ENCODE assay signal across 13 cellular contexts in the genomic region with DNA sequence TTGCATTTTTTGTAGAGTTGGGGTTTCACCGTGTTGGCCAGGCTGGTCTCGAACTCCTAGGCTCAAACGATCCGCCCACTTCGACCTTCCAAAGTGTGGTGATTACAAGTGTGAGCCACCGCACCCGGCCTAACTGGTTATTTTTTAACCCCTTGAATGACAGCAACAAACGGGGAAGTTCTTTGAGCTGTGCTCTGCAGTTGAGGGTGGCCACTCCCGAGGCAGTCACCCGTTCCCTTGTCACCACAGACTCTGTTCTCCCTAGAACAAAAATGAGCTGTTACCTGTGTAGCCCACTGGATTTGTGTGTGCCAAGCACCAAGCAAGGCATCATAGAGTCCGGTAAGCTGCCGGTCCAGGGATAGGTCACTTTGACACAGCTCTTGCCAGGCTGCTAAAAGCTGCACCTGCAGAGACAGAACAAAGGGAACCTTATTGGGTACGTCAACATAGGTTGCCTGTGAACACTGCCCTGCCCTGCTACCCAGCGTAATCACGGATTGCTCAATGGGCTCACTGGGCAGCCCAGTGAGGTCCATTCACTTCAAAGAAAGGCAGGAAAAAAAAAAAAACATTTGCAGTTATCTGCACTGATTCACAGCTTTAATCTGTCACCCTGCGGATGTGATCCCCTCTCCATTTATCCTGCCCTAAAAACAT.
"Had no signal": no experiment of that assay in that cellular context is flagged by ENCODE, and none has a peak within 500 bp of the region (broad histone marks: within the 10 kb centered on the region; RNA-seq: fewer than 3 reads in every experiment).

No MANE protein-coding gene starts in this region.

- DNase-seq: activated CD4-positive, alpha-beta T cell treated with anti-CD3 and anti-CD28 coated beads for 48 hours; activated CD8-positive, alpha-beta memory T cell treated with anti-CD3 and anti-CD28 coated beads, Interleukin-2, amount 50 U/mL, for 48 hours; activated CD8-positive, alpha-beta T cell treated with anti-CD3 and anti-CD28 coated beads, Interleukin-2, amount 10 ng/mL, durations not matched to agents 7 days and 5 days; activated naive CD8-positive, alpha-beta T cell treated with anti-CD3 and anti-CD28 coated beads, Interleukin-2, amount 10 ng/mL, durations not matched to agents 7 days and 5 days; effector CD4-positive, alpha-beta T cell; right cardiac atrium had no signal

- H3K27me3 Mint-ChIP-seq: activated naive CD8-positive, alpha-beta T cell treated with anti-CD3 and anti-CD28 coated beads, Interleukin-2, amount 10 ng/mL, durations not matched to agents 7 days and 5 days; stimulated activated memory B cell treated with anti-CD40 and anti-IgM and Interleukin-4, amounts not matched to agents 10 μg/mL and 1 μg/mL and 100 μg/mL, for 72 hours had no signal

- H3K27me3 ChIP-seq: ascending aorta, neural progenitor cell had no signal

- ATAC-seq: activated CD8-positive, alpha-beta T cell treated with anti-CD3 and anti-CD28 coated beads, Interleukin-2, amount 10 ng/mL, durations not matched to agents 7 days and 5 days; stimulated activated memory B cell treated with anti-CD40 and anti-IgM and Interleukin-4, amounts not matched to agents 10 μg/mL and 1 μg/mL and 100 μg/mL, for 72 hours; WTC11 had no signal

- H3K4me3 Mint-ChIP-seq: activated CD8-positive, alpha-beta T cell treated with anti-CD3 and anti-CD28 coated beads, Interleukin-2, amount 10 ng/mL, durations not matched to agents 7 days and 5 days; activated naive CD8-positive, alpha-beta T cell treated with anti-CD3 and anti-CD28 coated beads, Interleukin-2, amount 10 ng/mL, durations not matched to agents 7 days and 5 days; neural progenitor cell; stimulated activated memory B cell treated with anti-CD40 and anti-IgM and Interleukin-4, amounts not matched to agents 10 μg/mL and 1 μg/mL and 100 μg/mL, for 72 hours; WTC11 had no signal

- H3K9ac ChIP-seq: neural progenitor cell, parathyroid adenoma had no signal

- H3K4me3 ChIP-seq: ascending aorta, neural progenitor cell, smooth muscle cell had no signal

- H3K36me3 ChIP-seq: neural progenitor cell had no signal

- H3K9me3 ChIP-seq: ascending aorta had no signal

- H3K27ac ChIP-seq: ascending aorta, epithelial cell of prostate, neural progenitor cell, parathyroid adenoma had no signal

- H3K27ac Mint-ChIP-seq: activated CD8-positive, alpha-beta T cell treated with anti-CD3 and anti-CD28 coated beads, Interleukin-2, amount 10 ng/mL, durations not matched to agents 7 days and 5 days; activated naive CD8-positive, alpha-beta T cell treated with anti-CD3 and anti-CD28 coated beads, Interleukin-2, amount 10 ng/mL, durations not matched to agents 7 days and 5 days; neural progenitor cell; stimulated activated memory B cell treated with anti-CD40 and anti-IgM and Interleukin-4, amounts not matched to agents 10 μg/mL and 1 μg/mL and 100 μg/mL, for 72 hours; WTC11 had no signal

- H3K4me1 Mint-ChIP-seq: neural progenitor cell; stimulated activated memory B cell treated with anti-CD40 and anti-IgM and Interleukin-4, amounts not matched to agents 10 μg/mL and 1 μg/mL and 100 μg/mL, for 72 hours; WTC11 had no signal

- H3K9me3 Mint-ChIP-seq: activated naive CD8-positive, alpha-beta T cell treated with anti-CD3 and anti-CD28 coated beads, Interleukin-2, amount 10 ng/mL, durations not matched to agents 7 days and 5 days; neural progenitor cell; stimulated activated memory B cell treated with anti-CD40 and anti-IgM and Interleukin-4, amounts not matched to agents 10 μg/mL and 1 μg/mL and 100 μg/mL, for 72 hours; WTC11 had no signal

- H3K4me1 ChIP-seq: ascending aorta, neural progenitor cell, parathyroid adenoma had no signal
